Comparison of ENCODE assay signal across 10 cellular contexts in genomic region chr15:72599855-72600464, GRCh38. TPM values are rescaled to one million over a fixed set of nuclear protein-coding genes. Genes with fewer than 3 reads are reported as not detected.
DNase-seq lines count a peak whose midpoint lies in the region; ATAC-seq, FAIRE-seq and TF ChIP-seq lines count a peak whose summit lies in the region.
"Had no signal": no experiment of that assay in that cellular context is flagged by ENCODE, and none has a peak within 500 bp of the region (broad histone marks: within the 10 kb centered on the region; RNA-seq: fewer than 3 reads in every experiment).

No MANE protein-coding gene starts in this region.

- WGBS in K562 (ENCODE audit: insufficient coverage, low coverage, missing lambda C conversion rate), result 0% methylated on average over 2 of the region's 2 CpGs

- H3K79me2 ChIP-seq in K562 (ENCODE audit: control insufficient read depth, insufficient read depth, low read length), result no peaks in the 10 kb centered on the region

- no peak overlapping the region for H3K9ac ChIP-seq in K562 (ENCODE audit: insufficient read depth in 1 of 2, low read depth in 2 of 2, low read length in 2 of 2)

- peak; percentile 88 for ATAC-seq in K562
- no peak for ATAC-seq in HG03521 (IDR thresholded peaks at IDR 0.05; ENCODE audit: unreplicated experiment)

- no peak overlapping the region for H2AFZ ChIP-seq in K562 (ENCODE audit: low read depth, low read length)

- no peak overlapping the region for H3K4me3 ChIP-seq in BJ (ENCODE audit: low read depth, low read length)
- no peak overlapping the region for H3K4me3 ChIP-seq in K562
- H3K4me3 ChIP-seq in kidney epithelial cell (ENCODE audit: low read depth, low read length), result no peak overlapping the region
- H3K4me3 ChIP-seq in vagina, result no peak overlapping the region

- TF ChIP-seq EP300 in K562 (IDR thresholded peaks at IDR 0.05; ENCODE audit: low read length), result no peak

- no peaks in the 10 kb centered on the region for H4K20me1 ChIP-seq in K562 (replicated peaks; ENCODE audit: control insufficient read depth, insufficient read depth, low read length)

- no peaks in the 10 kb centered on the region for H3K9me1 ChIP-seq in K562 (ENCODE audit: control insufficient read depth, insufficient read depth, low read length)

- CTCF ChIA-PET in BJ (lab: Yijun Ruan, JAX), result interaction anchor here (0.6 to 2.7 kb wide), 31 partner anchors 8 to 482 kb away, joined by 3 to 22 read pairs (median 4); partner anchors contain the start of genes BBS4, HEXA and HIGD2B
- CTCF ChIA-PET in GM10248 (lab: Yijun Ruan, JAX), result interaction anchor here (0.6 to 5.0 kb wide), 42 partner anchors 8 to 675 kb away, joined by 3 to 50 read pairs (median 4); no protein-coding TSS in a partner anchor
- CTCF ChIA-PET in K562 (lab: Yijun Ruan, JAX; ENCODE audit: low intra/inter-chr PET ratio), result interaction anchor here (1.7 kb wide), 1 partner anchor 481 kb away, joined by 9 read pairs; no protein-coding TSS in a partner anchor

- no TSS peak for BruUV-seq in K562 (replicated peaks; lab: Mats Ljungman, UMichigan)

- no peak overlapping the region for H3K27ac ChIP-seq in K562 (ENCODE audit: extremely low read depth, low read depth, low read length)
- no peak overlapping the region for H3K27ac ChIP-seq in vagina

- TF ChIP-seq RAD21 in K562 (CRISPR knock-in tag; conservative IDR thresholded peaks at IDR 0.05 in 1 of 2, IDR thresholded peaks at IDR 0.05 in 1 of 2), result peak; percentile 57 to 76

- H3K4me2 ChIP-seq in K562 (ENCODE audit: insufficient read depth, low read length), result no peak overlapping the region

- H3K27me3 ChIP-seq in BJ (ENCODE audit: control insufficient read depth, insufficient read depth, low read length) (no peaks in the 10 kb centered on the region), K562 (ENCODE audit: control insufficient read depth in 2 of 2, insufficient read depth in 2 of 2, low read length in 2 of 2) (peaks cover 0 to 7% of the 10 kb centered on the region in 2 experiments; a peak in 1 of 5 replicates), kidney epithelial cell (ENCODE audit: control insufficient read depth, insufficient read depth, low read length) (no peaks in the 10 kb centered on the region), vagina (no peaks in the 10 kb centered on the region)

- intact Hi-C loops in K562 (cut with micrococcal nuclease), result loop anchor here (1.0 to 10.0 kb wide), 5 partner anchors 75 to 672 kb away; partner anchors contain the start of genes ADPGK and ARIH1
- intact Hi-C loops in vagina (cut with DNase I), result no loop called here

- DNase-seq in BJ (ENCODE audit: low read depth) (peak; percentile 4), GM10248 (ENCODE audit: extremely low spot score) (peak; percentile 45), NCI-H2196 (lab: John Stamatoyannopoulos, UW; ENCODE audit: unreplicated experiment) (peak; percentile 50), K562 (ENCODE audit: extremely low read depth in 1 of 4, low spot score in 3 of 4) (peak; percentile 52 to 68 (median 54)), kidney epithelial cell (ENCODE audit: low read depth) (no peak), vagina (ENCODE audit: extremely low spot score in 2 of 2) (no peak), ureter (ENCODE audit: low spot score) (no peak)

- FAIRE-seq in K562 (lab: Jason Lieb, UNC), result peak; percentile 93

- POLR2A ChIA-PET in BJ (lab: Charles Lee) (no interaction called here), GM10248 (lab: Yijun Ruan, JAX) (no interaction called here), K562 (lab: Yijun Ruan, JAX) (interaction anchor here (0.6 to 0.7 kb wide), 4 partner anchors 9 to 435 kb away, joined by 3 to 4 read pairs (median 3); no protein-coding TSS in a partner anchor)

- H3K4me1 ChIP-seq in K562 (replicated peaks in 1 of 2; ENCODE audit: control insufficient read depth in 2 of 2, insufficient read depth in 2 of 2, low read length in 2 of 2) (no peaks in the 10 kb centered on the region), vagina (no peaks in the 10 kb centered on the region)

- TF ChIP-seq POLR2A in K562 (conservative IDR thresholded peaks at IDR 0.05) (no peak), vagina (IDR thresholded peaks at IDR 0.05) (no peak)

- in situ Hi-C loops in K562 (cut with MboI), result loop anchor here (10.0 kb wide), 1 partner anchor 665 kb away; no protein-coding TSS in a partner anchor

- H3K36me3 ChIP-seq in BJ (ENCODE audit: control insufficient read depth, insufficient read depth, low read length) (no peaks in the 10 kb centered on the region), K562 (ENCODE audit: control insufficient read depth, insufficient read depth, low read length) (no peaks in the 10 kb centered on the region), kidney epithelial cell (ENCODE audit: control insufficient read depth, insufficient read depth, low read length) (no peaks in the 10 kb centered on the region), vagina (no peaks in the 10 kb centered on the region)

- no peaks in the 10 kb centered on the region for H3K9me3 ChIP-seq in K562 (replicated peaks; ENCODE audit: control insufficient read depth, insufficient read depth, low read depth, low read length)
- no peaks in the 10 kb centered on the region for H3K9me3 ChIP-seq in vagina

- TF ChIP-seq CTCF in BJ (IDR thresholded peaks at IDR 0.05; ENCODE audit: insufficient read depth, low read depth, low read length), result peak; percentile 68
- TF ChIP-seq CTCF in GM10248 (IDR thresholded peaks at IDR 0.05; ENCODE audit: control extremely low read depth, extremely low read depth, low read depth, missing control alignments), result peak; percentile 73
- TF ChIP-seq CTCF in K562 (IDR thresholded peaks at IDR 0.05 in 2 of 3, conservative IDR thresholded peaks at IDR 0.05 in 1 of 3; ENCODE audit: insufficient read depth in 2 of 3, low read depth in 1 of 3, low read length in 3 of 3), result peak; percentile 61 to 73 (median 66)
- peak; percentile 71 for TF ChIP-seq CTCF in kidney epithelial cell (IDR thresholded peaks at IDR 0.05; ENCODE audit: insufficient read depth, low read length, poor library complexity, severe bottlenecking)
- peak; percentile 14 to 37 (median 30) for TF ChIP-seq CTCF in vagina (IDR thresholded peaks at IDR 0.05)

TF ChIP-seq in K562, 482 proteins besides CTCF, POLR2A, EP300 and RAD21:
- TF ChIP-seq CBFA2T2 (conservative IDR thresholded peaks at IDR 0.05) (no peak), SMC3 (conservative IDR thresholded peaks at IDR 0.05; ENCODE audit: insufficient read depth, low read depth, low read length) (peak; percentile 52; the same call in 1 of the 2 replicates), DEAF1 (CRISPR knock-in tag; IDR thresholded peaks at IDR 0.05) (peak; percentile 35; the same call in 1 of the 2 replicates), ADNP (tag; IDR thresholded peaks at IDR 0.05) (no peak)

RNA-seq across cellular contexts. Expression of gene GOLGA6B, which starts 54.5 kb away (rescaled TPM):
- not detected in 2 replicates for polyA plus RNA-seq in BJ (2011; rRNA removed)
- polyA minus RNA-seq in BJ (2011; rRNA and poly(A)+ RNA removed), result not detected in 2 replicates
- total RNA-seq in K562 (2011; cell fraction: chromatin; rRNA removed; ENCODE audit: low replicate concordance), result not detected in 2 replicates
- total RNA-seq in K562 (2011; cell fraction: nucleolus; rRNA removed), result not detected in 2 replicates
- not detected in 2 replicates for total RNA-seq in K562 (2011; cell fraction: nucleoplasm; rRNA removed)
- not detected in 2 replicates for total RNA-seq in K562 (2014; rRNA removed)
- not detected in 2 replicates for total RNA-seq in K562 (2014; rRNA removed; fragmentation: Illumina TruSeq; extraction: Trizol)
- not detected in 2 replicates for total RNA-seq in K562 (2015; rRNA removed; fragmentation: Illumina TruSeq; extraction: Trizol)
- total RNA-seq in K562 (2021), result not detected in 2 replicates
- not detected in 2 replicates for polyA plus RNA-seq in K562 (2011; rRNA removed)
- polyA plus RNA-seq in K562 (2011; cell fraction: cytosol; rRNA removed), result not detected in 2 replicates
- polyA plus RNA-seq in K562 (2011; cell fraction: nucleus; rRNA removed), result not detected in 2 replicates
- not detected in 2 replicates for polyA plus RNA-seq in K562 (2012)
- polyA plus RNA-seq in K562 (2014; fragmentation: Illumina TruSeq; extraction: Trizol), result not detected in 2 replicates
- polyA plus RNA-seq in K562 (2014; fragmentation: Nextera tagmentation; extraction: Ambion mirVana), result not detected
- not detected in 2 replicates for polyA plus RNA-seq in K562 (2014; rRNA removed)
- polyA minus RNA-seq in K562 (2011; rRNA and poly(A)+ RNA removed), result not detected in 2 replicates
- polyA minus RNA-seq in K562 (2011; cell fraction: cytosol; rRNA and poly(A)+ RNA removed), result not detected in 2 replicates
- not detected in 2 replicates for polyA minus RNA-seq in K562 (2011; cell fraction: nucleus; rRNA and poly(A)+ RNA removed)
- not detected in 2 replicates for total RNA-seq in kidney epithelial cell
- total RNA-seq in vagina, result not detected
- 0.36 TPM for total RNA-seq in ureter
- total RNA-seq: pulmonary artery endothelial cell; T-helper 1 cell treated with Interleukin-12 subunit alpha and Interleukin-12 subunit beta and Interleukin-4 antibody, amounts not matched to agents 30 ng/mL and 1 ng/mL, for 36 hours had no signal

Comparison
In these comparisons a context has a peak if more than half of its experiments do, and no peak if none do; other contexts are left out.
1. DNase-seq: peak in BJ (single experiment), GM10248 (single experiment), NCI-H2196 (single experiment) and K562 (4 of 4); none in kidney epithelial cell (single experiment), vagina (0 of 2) and ureter (single experiment).
2. Peak in every context shown above with its lines, with median percentiles within 50 percentile points of each other: CTCF ChIP-seq.